8 cellular contexts compared by ENCODE assay signal in the genomic region with DNA sequence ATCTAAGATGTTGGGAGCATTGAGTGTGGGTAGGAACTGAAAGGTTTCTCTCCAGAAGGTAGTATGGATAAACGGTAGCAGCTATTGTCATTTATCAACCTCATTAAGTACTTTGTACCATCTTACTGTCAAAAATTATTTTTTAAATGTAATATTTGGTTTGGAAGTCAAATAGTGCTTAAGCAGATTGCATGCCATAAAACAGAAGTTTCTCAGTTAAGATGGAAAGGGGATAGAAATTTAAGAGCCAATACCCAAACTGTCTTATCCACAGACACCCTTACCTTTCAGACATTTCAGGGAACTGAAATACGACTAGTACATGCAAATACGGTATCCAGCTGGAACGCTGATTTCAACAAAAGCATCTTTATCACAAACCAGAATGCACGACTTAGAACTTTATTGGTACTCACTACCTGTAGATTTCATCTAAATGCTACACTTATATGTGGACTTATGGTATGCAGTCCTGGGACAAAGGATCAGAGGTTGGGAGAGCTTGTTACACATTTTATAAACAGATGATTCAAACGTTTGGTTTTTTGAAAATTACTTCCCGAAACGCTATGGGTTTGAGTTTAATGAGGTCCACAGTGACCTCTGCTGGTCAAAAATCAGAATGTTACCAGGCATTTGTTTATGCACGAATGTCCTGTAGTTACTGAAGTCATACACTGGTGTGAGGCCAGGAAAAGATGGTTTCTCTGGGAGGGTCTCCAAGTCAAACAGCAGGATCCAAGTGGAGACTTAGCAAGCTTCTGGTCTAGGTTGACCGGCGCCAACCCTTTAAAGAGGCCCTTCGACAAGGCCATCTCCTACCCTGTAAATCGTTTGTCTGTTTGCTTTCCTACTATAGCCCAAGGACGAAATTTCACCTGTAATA. TPM values are rescaled to one million over a fixed set of nuclear protein-coding genes. Genes with fewer than 3 reads are reported as not detected.
DNase-seq lines count a peak whose midpoint lies in the region; ATAC-seq, FAIRE-seq and TF ChIP-seq lines count a peak whose summit lies in the region.

No MANE protein-coding gene starts in this region.

- H3K4me3 ChIP-seq in small intestine (ENCODE audit: low read depth in 1 of 2, low read length in 2 of 2), result no peak overlapping the region

- no peak overlapping the region for H3K27ac ChIP-seq in small intestine (ENCODE audit: low read depth in 1 of 2, low read length in 1 of 2)

- H3K4me3 Mint-ChIP-seq in brain, result peak overlapping the region in 3 of 5 experiments; percentile 59 to 82 (median 70)

- H3K9me3 ChIP-seq in small intestine (ENCODE audit: control insufficient read depth, low read depth), result no peaks in the 10 kb centered on the region

- no peaks in the 10 kb centered on the region for H3K36me3 ChIP-seq in small intestine (ENCODE audit: control insufficient read depth in 2 of 2, insufficient read depth in 2 of 2, low read length in 2 of 2)

- no peaks in the 10 kb centered on the region for H3K9me3 Mint-ChIP-seq in brain

- H3K4me1 ChIP-seq in small intestine (ENCODE audit: control insufficient read depth in 2 of 2, insufficient read depth in 1 of 2, low read depth in 1 of 2, low read length in 1 of 2), result no peaks in the 10 kb centered on the region

- H3K36me3 Mint-ChIP-seq in brain, result no peaks in the 10 kb centered on the region

- peak; percentile 72 to 84 for TF ChIP-seq CTCF in brain (conservative IDR thresholded peaks at IDR 0.05)

- 17 to 22% (median 20%) methylated on average over 14 of the region's 14 CpGs for WGBS in small intestine, 3 donors

- peaks cover 11% of the 10 kb centered on the region for H3K27me3 Mint-ChIP-seq in brain

- H3K27me3 ChIP-seq in small intestine (ENCODE audit: control insufficient read depth in 2 of 2, insufficient read depth in 2 of 2, low read length in 2 of 2), result no peaks in the 10 kb centered on the region

- DNase-seq in MV-4-11 (lab: John Stamatoyannopoulos, UW) (peak; percentile 79), SK-N-DZ (ENCODE audit: low spot score) (peak; percentile 83), iPS-NIHi11 (ENCODE audit: low spot score) (peak; percentile 74), small intestine (peak; percentile 77)

- ATAC-seq in GM21825 (IDR thresholded peaks at IDR 0.05; ENCODE audit: unreplicated experiment) (peak; percentile 78), GM21737 (IDR thresholded peaks at IDR 0.05; ENCODE audit: unreplicated experiment) (no peak)

- H3K4me1 Mint-ChIP-seq in brain, result peaks cover 41% of the 10 kb centered on the region

- peak; percentile 78 for FAIRE-seq in G401.6 (lab: Jason Lieb, UNC)
- FAIRE-seq in small intestine (lab: Jason Lieb, UNC), result no peak

- H3K27ac Mint-ChIP-seq in brain, result peak overlapping the region in 4 of 5 experiments; percentile 37 to 84 (median 42)

RNA-seq across cellular contexts. Expression of a gene that starts 45.7 kb away (rescaled TPM):
- polyA plus RNA-seq in SK-N-DZ (2014; cell fraction: cytosol; rRNA removed), result 195 and 214 TPM in 2 replicates
- polyA plus RNA-seq in SK-N-DZ (2014; cell fraction: nucleus; rRNA removed), result 346 and 376 TPM in 2 replicates
- 96.5 TPM for polyA plus RNA-seq in brain (ENCODE audit: insufficient read depth, low read depth, low replicate concordance)
- polyA plus RNA-seq in small intestine, result 10 to 100 TPM; 12.7 to 98.0 (median 20.0) TPM
